In the genomic region with DNA sequence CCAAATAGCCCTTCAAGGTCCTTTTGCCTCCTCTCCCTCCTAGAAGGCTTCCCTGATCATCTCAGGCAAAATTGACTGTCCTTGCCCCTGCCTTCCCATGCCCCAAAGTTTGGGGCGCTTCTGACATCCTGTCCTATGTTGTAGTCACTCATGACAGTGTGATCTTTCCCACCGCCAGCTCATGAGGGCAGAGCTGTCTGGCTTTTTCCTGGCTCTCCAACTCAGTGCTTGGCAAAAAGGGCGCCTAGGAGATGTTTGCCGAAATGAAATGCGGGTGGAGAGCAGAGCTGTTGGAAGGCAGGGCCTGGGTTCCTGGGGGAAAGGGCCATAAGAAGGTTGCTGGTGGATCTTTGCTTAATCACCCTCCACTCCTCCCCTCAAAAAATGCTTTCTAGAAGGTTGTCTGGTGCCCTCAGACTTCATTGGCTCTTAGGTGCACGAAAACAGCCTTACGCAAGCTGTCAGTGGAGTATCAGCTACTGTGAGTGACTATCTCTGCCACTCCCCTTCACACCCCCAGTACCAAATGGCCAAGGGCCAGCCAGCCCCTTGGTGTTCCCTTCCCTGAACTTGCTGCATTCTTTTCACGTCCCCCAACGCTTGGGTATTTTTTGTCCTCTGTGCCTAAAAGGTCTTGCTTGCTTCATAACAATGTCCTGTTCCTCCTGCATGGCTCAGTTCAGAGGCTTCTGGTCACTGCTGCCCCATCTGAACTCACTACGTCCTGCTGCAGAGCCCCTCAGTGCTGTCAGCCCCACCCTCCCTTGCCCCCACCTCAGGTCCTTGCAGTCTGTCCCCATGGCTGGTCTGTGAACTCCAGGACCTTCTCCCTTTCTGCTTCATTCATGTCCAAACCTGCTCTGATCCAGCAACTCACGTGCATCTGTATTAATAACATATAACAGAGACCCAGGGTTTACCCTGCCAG, we compare ENCODE assay signal across 1 cellular context.
TF ChIP-seq lines count a peak whose summit lies in the region.

No MANE protein-coding gene starts in this region.

TF ChIP-seq in HepG2, 621 proteins besides CTCF, POLR2A, EP300 and RAD21 (continued from another document):
- TF ChIP-seq, protein P1, sequence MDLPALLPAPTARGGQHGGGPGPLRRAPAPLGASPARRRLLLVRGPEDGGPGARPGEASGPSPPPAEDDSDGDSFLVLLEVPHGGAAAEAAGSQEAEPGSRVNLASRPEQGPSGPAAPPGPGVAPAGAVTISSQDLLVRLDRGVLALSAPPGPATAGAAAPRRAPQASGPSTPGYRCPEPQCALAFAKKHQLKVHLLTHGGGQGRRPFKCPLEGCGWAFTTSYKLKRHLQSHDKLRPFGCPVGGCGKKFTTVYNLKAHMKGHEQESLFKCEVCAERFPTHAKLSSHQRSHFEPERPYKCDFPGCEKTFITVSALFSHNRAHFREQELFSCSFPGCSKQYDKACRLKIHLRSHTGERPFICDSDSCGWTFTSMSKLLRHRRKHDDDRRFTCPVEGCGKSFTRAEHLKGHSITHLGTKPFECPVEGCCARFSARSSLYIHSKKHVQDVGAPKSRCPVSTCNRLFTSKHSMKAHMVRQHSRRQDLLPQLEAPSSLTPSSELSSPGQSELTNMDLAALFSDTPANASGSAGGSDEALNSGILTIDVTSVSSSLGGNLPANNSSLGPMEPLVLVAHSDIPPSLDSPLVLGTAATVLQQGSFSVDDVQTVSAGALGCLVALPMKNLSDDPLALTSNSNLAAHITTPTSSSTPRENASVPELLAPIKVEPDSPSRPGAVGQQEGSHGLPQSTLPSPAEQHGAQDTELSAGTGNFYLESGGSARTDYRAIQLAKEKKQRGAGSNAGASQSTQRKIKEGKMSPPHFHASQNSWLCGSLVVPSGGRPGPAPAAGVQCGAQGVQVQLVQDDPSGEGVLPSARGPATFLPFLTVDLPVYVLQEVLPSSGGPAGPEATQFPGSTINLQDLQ (CRISPR knock-in tag; IDR thresholded peaks at IDR 0.05) = no peak
